ENCODE assay signal across 8 cellular contexts in the genomic region with DNA sequence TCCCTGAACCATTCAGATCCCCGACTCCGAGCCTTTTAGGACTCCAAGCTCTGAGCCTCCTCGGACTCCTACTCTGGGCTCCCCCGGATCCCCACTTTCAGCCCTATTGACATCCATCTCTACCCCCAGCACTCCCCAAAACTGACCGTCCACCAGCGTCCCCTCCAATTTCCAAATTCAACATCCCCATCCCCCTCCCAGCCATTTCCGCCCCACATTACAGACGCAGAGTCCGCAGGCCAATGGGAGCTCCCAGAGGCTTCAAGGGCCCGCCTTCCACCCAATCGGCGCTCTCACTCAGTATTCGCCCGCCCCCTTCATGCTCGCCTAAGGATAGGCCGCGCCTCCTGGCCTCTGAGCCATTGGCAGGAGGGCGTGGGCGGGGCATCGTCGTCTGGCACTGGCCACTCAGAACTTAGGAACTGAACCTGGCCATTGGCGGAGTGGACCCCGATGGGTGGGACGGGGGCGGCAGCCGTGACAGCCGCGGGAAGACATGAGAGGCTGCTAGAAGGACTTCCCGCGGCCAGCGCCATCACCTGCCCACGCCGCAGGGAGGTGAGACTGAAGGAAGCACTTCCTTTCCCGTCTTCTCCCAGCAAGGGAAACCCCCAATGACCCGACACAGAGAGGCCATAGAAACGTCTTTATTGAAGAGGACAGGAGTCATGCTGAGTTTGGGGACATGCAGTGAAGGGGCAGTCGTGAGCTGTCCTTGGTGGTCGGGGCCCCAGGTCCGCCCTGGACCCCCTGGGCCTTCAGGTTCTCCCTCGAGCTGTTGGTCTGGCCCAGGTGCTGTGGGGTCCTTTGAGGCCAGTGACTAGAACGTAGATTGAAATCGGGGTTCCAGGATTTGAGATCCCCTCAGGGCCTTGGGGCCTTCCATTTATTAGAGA. TPM values are rescaled to one million over a fixed set of nuclear protein-coding genes. Genes with fewer than 3 reads are reported as not detected.
DNase-seq lines count a peak whose midpoint lies in the region; ATAC-seq and TF ChIP-seq lines count a peak whose summit lies in the region.

Gene ALKBH6, minus strand, starts transcription at position 185 of the 896 bp plus-strand sequence. CDS start 816 bp downstream, outside the sequence.

- no CpG with 5 or more reads among the region's 42 CpGs for WGBS in H9 (ENCODE audit: extremely low coverage, insufficient read length, low lambda C conversion rate)

- no peak within 1 kb of the TSS for H3K23ac ChIP-seq in H9 (ENCODE audit: insufficient read length, low read depth, low read length)

- peak; percentile 98 for ATAC-seq in stimulated activated naive CD8-positive, alpha-beta T cell treated with anti-CD3 and anti-CD28 coated beads, Interleukin-15, amount 100 ng/mL, for 72 hours

- H3K23me2 ChIP-seq in H9 (ENCODE audit: insufficient read length, low read depth, low read length, poor library complexity, severe bottlenecking), result peaks cover 15% of the 10 kb centered on the region

- H4K8ac ChIP-seq in H9 (replicated peaks; ENCODE audit: insufficient read length, low read depth, low read length), result no peak within 1 kb of the TSS

- H3K4me3 ChIP-seq in MG63, result peak within 1 kb of the TSS; percentile 90

- peak within 1 kb of the TSS; percentile 97 to 98 for H3K4me3 Mint-ChIP-seq in H9
- H3K4me3 Mint-ChIP-seq in nephron progenitor cell, result peak within 1 kb of the TSS; percentile 99
- H3K4me3 Mint-ChIP-seq in stimulated activated naive CD8-positive, alpha-beta T cell treated with anti-CD3 and anti-CD28 coated beads, Interleukin-15, amount 100 ng/mL, for 72 hours, result peak within 1 kb of the TSS; percentile 93 to 99

- no peaks in the 10 kb centered on the region for H3K9me3 ChIP-seq in H9 (ENCODE audit: control insufficient read depth, low read depth, low read length)
- H3K9me3 ChIP-seq in MG63, result no peaks in the 10 kb centered on the region

- DNase-seq in ELR (ENCODE audit: low read depth) (peak; percentile 99), H9 (peak; percentile 99), MG63 (peak; percentile 100), SHP77 treated with DMSO at 0.1 percent for 48 hours (lab: John Stamatoyannopoulos, UW) (peak; percentile 99), fibroblast of the conjunctiva (ENCODE audit: low read depth) (peak; percentile 97), nephron progenitor cell (peak; percentile 99)
- DNase-seq in activated effector memory CD4-positive, alpha-beta T cell treated with anti-CD3 and anti-CD28 coated beads, Interleukin-2, amount 50 U/mL, for 16 hours, result peak; percentile 100
- peak; percentile 99 to 100 for DNase-seq in stimulated activated naive CD8-positive, alpha-beta T cell treated with anti-CD3 and anti-CD28 coated beads, Interleukin-15, amount 100 ng/mL, for 72 hours

- no peaks in the 10 kb centered on the region for H3K4me1 ChIP-seq in H9 (ENCODE audit: insufficient read depth, low read length)

- TF ChIP-seq CTCF in H9 (conservative IDR thresholded peaks at IDR 0.05) (no peak), nephron progenitor cell (IDR thresholded peaks at IDR 0.05) (no peak)

- H3K27ac Mint-ChIP-seq in H9 (peak within 1 kb of the TSS; percentile 81 to 96 (median 83); a peak in 6 of 7 replicates), nephron progenitor cell (peak within 1 kb of the TSS; percentile 46)
- peak within 1 kb of the TSS; percentile 89 to 97 for H3K27ac Mint-ChIP-seq in stimulated activated naive CD8-positive, alpha-beta T cell treated with anti-CD3 and anti-CD28 coated beads, Interleukin-15, amount 100 ng/mL, for 72 hours

- no peak within 1 kb of the TSS for H2BK5ac ChIP-seq in H9 (ENCODE audit: insufficient read length, low read length)

- H3K27me3 ChIP-seq in H9 (ENCODE audit: insufficient read depth, low read length) (no peaks in the 10 kb centered on the region), MG63 (no peaks in the 10 kb centered on the region)

- no peak within 1 kb of the TSS for H3T11ph ChIP-seq in H9 (ENCODE audit: low read length)

- H4K5ac ChIP-seq in H9 (ENCODE audit: insufficient read length, low read depth, low read length), result no peak within 1 kb of the TSS

- H3K79me1 ChIP-seq in H9 (ENCODE audit: insufficient read depth, low read depth, low read length, poor library complexity, severe bottlenecking), result peaks cover 2% of the 10 kb centered on the region

- H4K91ac ChIP-seq in H9 (ENCODE audit: insufficient read length, low read depth, low read length), result no peak within 1 kb of the TSS

- no peak within 1 kb of the TSS for H3K56ac ChIP-seq in H9 (ENCODE audit: insufficient read length, low read depth, low read length)

- no peak within 1 kb of the TSS for H2AFZ ChIP-seq in H9 (ENCODE audit: low read length)

- H3K27ac ChIP-seq in H9 (ENCODE audit: insufficient read length, low read depth, low read length), result no peak within 1 kb of the TSS

- no peak within 1 kb of the TSS for H2BK120ac ChIP-seq in H9 (ENCODE audit: low read depth, low read length, poor library complexity, severe bottlenecking)

- no peak within 1 kb of the TSS for H3K18ac ChIP-seq in H9 (ENCODE audit: insufficient read length, low read depth, low read length)

- H2BK20ac ChIP-seq in H9 (ENCODE audit: low read depth, low read length, poor library complexity, severe bottlenecking), result no peak within 1 kb of the TSS

- no peaks in the 10 kb centered on the region for H3K79me2 ChIP-seq in H9 (ENCODE audit: insufficient read depth, low read length)

- H2BK15ac ChIP-seq in H9 (ENCODE audit: low read depth, low read length), result no peak within 1 kb of the TSS

- H3K4ac ChIP-seq in H9 (ENCODE audit: low read depth, low read length), result no peak within 1 kb of the TSS

- H3K9ac ChIP-seq in H9 (ENCODE audit: extremely low read depth, insufficient read length, low read length), result peak within 1 kb of the TSS; percentile 66

- no peaks in the 10 kb centered on the region for H4K20me1 ChIP-seq in H9 (ENCODE audit: control insufficient read depth, insufficient read depth, insufficient read length)

- peaks cover 30% of the 10 kb centered on the region in 2 experiments for H3K4me1 Mint-ChIP-seq in H9
- peaks cover 39% of the 10 kb centered on the region for H3K4me1 Mint-ChIP-seq in nephron progenitor cell
- H3K4me1 Mint-ChIP-seq in stimulated activated naive CD8-positive, alpha-beta T cell treated with anti-CD3 and anti-CD28 coated beads, Interleukin-15, amount 100 ng/mL, for 72 hours, result peaks cover 51% of the 10 kb centered on the region

- H2BK12ac ChIP-seq in H9 (ENCODE audit: insufficient read length, low read depth, low read length), result no peak within 1 kb of the TSS

- H3K27me3 Mint-ChIP-seq in H9 (ENCODE audit: low read depth), result peaks cover 1% of the 10 kb centered on the region
- H3K27me3 Mint-ChIP-seq in nephron progenitor cell (ENCODE audit: low read depth, poor library complexity), result peaks cover 7% of the 10 kb centered on the region
- no peaks in the 10 kb centered on the region for H3K27me3 Mint-ChIP-seq in stimulated activated naive CD8-positive, alpha-beta T cell treated with anti-CD3 and anti-CD28 coated beads, Interleukin-15, amount 100 ng/mL, for 72 hours

- peak within 1 kb of the TSS; percentile 98 for H3K4me2 ChIP-seq in H9 (ENCODE audit: insufficient read depth, insufficient read length, low read length)

- no peaks in the 10 kb centered on the region; a peak in 1 of 5 replicates for H3K9me3 Mint-ChIP-seq in H9
- no peaks in the 10 kb centered on the region for H3K9me3 Mint-ChIP-seq in nephron progenitor cell
- no peaks in the 10 kb centered on the region for H3K9me3 Mint-ChIP-seq in stimulated activated naive CD8-positive, alpha-beta T cell treated with anti-CD3 and anti-CD28 coated beads, Interleukin-15, amount 100 ng/mL, for 72 hours

- peaks cover 3% of the 10 kb centered on the region; the same call in 1 of the 2 replicates for H3K36me3 ChIP-seq in MG63

- no peak within 1 kb of the TSS for H3K14ac ChIP-seq in H9 (ENCODE audit: insufficient read depth, low read length)

- peaks cover 3 to 36% (median 18%) of the 10 kb centered on the region in 3 experiments; a peak in 6 of 7 replicates for H3K36me3 Mint-ChIP-seq in H9 (ENCODE audit: insufficient read depth in 1 of 3, low read depth in 3 of 3)
- peaks cover 24% of the 10 kb centered on the region for H3K36me3 Mint-ChIP-seq in nephron progenitor cell (ENCODE audit: low read depth)

- no peak within 1 kb of the TSS for H2AK5ac ChIP-seq in H9 (ENCODE audit: insufficient read length, low read length)

RNA-seq across cellular contexts. Expression of gene ALKBH6, which starts in this region (rescaled TPM):
- total RNA-seq in H9 (2021), result 28.0 and 32.5 TPM in 2 replicates
- total RNA-seq in MG63 (2014; rRNA removed; shearing (Covaris generic); ENCODE audit: low replicate concordance), result 25.1 and 26.1 TPM in 2 replicates
